9 cellular contexts compared by ENCODE assay signal in genomic region chr1:46862348-46862747, GRCh38.
"Had no signal": no experiment of that assay in that cellular context is flagged by ENCODE, and none has a peak within 500 bp of the region (broad histone marks: within the 10 kb centered on the region; RNA-seq: fewer than 3 reads in every experiment).

No MANE protein-coding gene starts in this region.

- H3K36me3 Mint-ChIP-seq: IgD-negative memory B cell had no signal

- ATAC-seq: HCT116, HepG2 had no signal

- H3K27ac ChIP-seq: GM23248, HL-60 had no signal

- DNase-seq: GM23248, GOT3, H7, HFFc6 had no signal

- H3K9me3 ChIP-seq: HAP-1 had no signal

- H3K4me3 Mint-ChIP-seq: HFFc6, IgD-negative memory B cell had no signal

- H3K27ac Mint-ChIP-seq: HFFc6, IgD-negative memory B cell had no signal

- H2AFZ ChIP-seq: GM23248 had no signal

- H3K4me1 ChIP-seq: HAP-1 had no signal

- H3K4me3 ChIP-seq: GM23248, HAP-1 had no signal

- H3K9ac ChIP-seq: GM23248 had no signal

- H3K36me3 ChIP-seq: HAP-1 had no signal
